In genomic region chr14:76262591-76262990, GRCh38 we compare ENCODE assay signal across 4 cellular contexts.
"Had no signal": no experiment of that assay in that cellular context is flagged by ENCODE, and none has a peak within 500 bp of the region (broad histone marks: within the 10 kb centered on the region; RNA-seq: fewer than 3 reads in every experiment).

No MANE protein-coding gene starts in this region.

- H3K4me3 ChIP-seq: GM23338 had no signal

- H3K4me3 Mint-ChIP-seq: GM23338, H9 had no signal

- H3K9me3 Mint-ChIP-seq: GM23338, H9 had no signal

- DNase-seq: H9, HCEC 1CT, IMR-90 had no signal

- H3K27ac Mint-ChIP-seq: GM23338, H9 had no signal
